1 cellular context compared by ENCODE assay signal in the genomic region with DNA sequence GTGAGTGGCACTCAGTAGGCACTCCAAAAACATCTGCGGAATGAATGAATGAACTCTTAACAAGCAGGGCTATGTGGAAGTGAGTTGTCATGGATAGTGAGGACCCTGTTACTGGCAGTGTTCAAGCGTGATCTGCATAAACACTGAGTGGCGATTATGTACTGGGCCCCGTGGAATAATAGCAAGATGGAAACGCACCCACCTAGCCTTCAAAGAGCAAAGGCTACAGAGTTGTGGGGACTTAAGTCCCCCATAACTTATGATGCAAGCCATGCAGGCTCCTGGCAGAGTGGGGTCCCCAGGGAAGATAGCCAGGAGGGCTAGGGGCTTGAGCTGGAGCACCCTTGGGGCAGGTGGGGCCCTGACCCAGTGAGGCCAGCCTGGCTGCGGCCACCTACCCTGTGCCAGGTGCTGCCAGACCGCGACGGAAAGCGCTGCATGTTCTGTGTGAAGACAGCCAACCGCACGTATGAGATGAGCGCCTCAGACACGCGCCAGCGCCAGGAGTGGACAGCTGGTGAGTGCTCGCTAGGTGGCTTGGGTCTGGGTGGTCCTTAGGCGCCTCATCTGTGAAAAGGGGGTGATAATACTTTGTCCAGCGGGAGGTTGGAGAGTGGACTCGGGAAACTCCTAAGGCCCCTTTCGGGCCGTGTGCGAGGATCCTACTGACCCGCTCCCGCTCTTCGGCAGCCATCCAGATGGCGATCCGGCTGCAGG.
TF ChIP-seq lines count a peak whose summit lies in the region.

No MANE protein-coding gene starts in this region.

TF ChIP-seq in GM12878, 131 proteins besides CTCF, POLR2A, EP300 and RAD21:
- TF ChIP-seq BHLHE40 (IDR thresholded peaks at IDR 0.05; ENCODE audit: borderline replicate concordance in 1 of 2, low read depth in 2 of 2, low read length in 1 of 2) (no peak), CEBPB (IDR thresholded peaks at IDR 0.05; ENCODE audit: borderline replicate concordance in 1 of 2, low read depth in 2 of 2, low read length in 2 of 2) (no peak), NFXL1 (IDR thresholded peaks at IDR 0.05; ENCODE audit: borderline replicate concordance) (no peak), BACH1 (IDR thresholded peaks at IDR 0.05; ENCODE audit: borderline replicate concordance) (no peak), TBL1XR1 (IDR thresholded peaks at IDR 0.05; ENCODE audit: low read depth, low read length) (no peak), SPI1 (IDR thresholded peaks at IDR 0.05; ENCODE audit: borderline replicate concordance, insufficient read depth, low read depth, low read length) (no peak), ATF3 (IDR thresholded peaks at IDR 0.05; ENCODE audit: borderline replicate concordance, extremely low read depth, low read depth, low read length) (no peak)
